In the genomic region with DNA sequence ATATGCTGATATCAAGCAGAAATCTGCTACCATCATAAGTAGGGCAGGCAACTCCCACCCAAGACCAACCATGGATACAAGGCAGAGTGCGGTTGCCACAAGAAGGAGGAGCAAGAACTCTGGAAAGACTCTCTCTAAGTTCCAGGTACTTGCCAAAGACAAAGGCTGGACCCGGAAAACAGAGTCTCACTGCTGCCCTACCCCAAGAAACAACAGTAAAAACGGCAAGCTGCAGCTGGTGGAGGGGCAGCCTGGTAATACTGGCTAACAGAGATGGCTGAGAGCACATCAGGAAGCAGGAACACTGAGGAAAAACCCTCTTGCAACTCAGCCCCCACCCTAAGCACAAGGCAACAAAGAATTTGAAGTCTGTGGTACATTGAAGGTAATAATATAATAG, we compare ENCODE assay signal across 16 cellular contexts. TPM values are rescaled to one million over a fixed set of nuclear protein-coding genes. Genes with fewer than 3 reads are reported as not detected.
A peak's percentile ranks its signal among the peaks of the same experiment; 100 is the strongest.
DNase-seq lines count a peak whose midpoint lies in the region; ATAC-seq and TF ChIP-seq lines count a peak whose summit lies in the region.
"Had no signal": no experiment of that assay in that cellular context is flagged by ENCODE, and none has a peak within 500 bp of the region (broad histone marks: within the 10 kb centered on the region; RNA-seq: fewer than 3 reads in every experiment).

No MANE protein-coding gene starts in this region.

- H3K36me3 ChIP-seq in mucosa of rectum (ENCODE audit: control insufficient read depth in 2 of 2, insufficient read depth in 2 of 2, low read length in 2 of 2): peaks cover 2 to 5% of the 10 kb centered on the region in 2 donors
- peaks cover 0 to 3% (median 0%) of the 10 kb centered on the region in 4 donors for H3K36me3 ChIP-seq in transverse colon

- no peak for ATAC-seq in HG03432 (IDR thresholded peaks at IDR 0.05; ENCODE audit: unreplicated experiment)
- ATAC-seq in HG02938 (IDR thresholded peaks at IDR 0.05; ENCODE audit: unreplicated experiment): no peak

- H3K4me1 ChIP-seq in mucosa of rectum (ENCODE audit: control insufficient read depth in 2 of 2, insufficient read depth in 2 of 2, low read length in 2 of 2) (peaks cover 5 to 19% of the 10 kb centered on the region in 2 donors), transverse colon (peaks cover 0 to 26% (median 14%) of the 10 kb centered on the region in 4 donors)

- H3K27me3 ChIP-seq in mucosa of rectum (ENCODE audit: control insufficient read depth in 2 of 2, insufficient read depth in 2 of 2, low read length in 2 of 2) (no peaks in the 10 kb centered on the region), transverse colon (no peaks in the 10 kb centered on the region)

- H3K27ac ChIP-seq in mucosa of rectum (ENCODE audit: low read depth in 2 of 2, low read length in 2 of 2): peak overlapping the region; percentile 90 to 95
- peak overlapping the region; percentile 73 to 81 (median 80) for H3K27ac ChIP-seq in transverse colon

- H3K9me3 ChIP-seq in mucosa of rectum (ENCODE audit: control insufficient read depth in 2 of 2, low read length in 2 of 2) (no peaks in the 10 kb centered on the region), transverse colon (no peaks in the 10 kb centered on the region)

- DNase-seq in dedifferentiated amniotic fluid mesenchymal stem cell (ENCODE audit: extremely low spot score): peak; percentile 4
- peak; percentile 58 for DNase-seq in transverse colon
- no peak for DNase-seq in DMS53 treated with DMSO at 0.1 percent for 48 hours (lab: John Stamatoyannopoulos, UW; ENCODE audit: unreplicated experiment)
- DNase-seq: C1 segment of cervical spinal cord; Calu3; CD4-positive, alpha-beta memory T cell; COR-L47; DMS53; H7; HCEC 1CT had no signal

- peak overlapping the region; percentile 35 to 82 for H3K9ac ChIP-seq in mucosa of rectum (ENCODE audit: low read depth in 1 of 2, low read length in 2 of 2)

- in situ Hi-C loops in transverse colon (cut with MboI; ENCODE audit: low pct_ligation_motif_present in 1 of 4, low pct_unique_long_range_greater_than_20kb in 1 of 4, low sequenced_read_pairs in 3 of 4): loop anchor here in 1 of 4 donors (25.0 kb wide), 1 partner anchor 88 kb away; the partner anchor contains the start of gene NXPE1

- no peak for TF ChIP-seq POLR2A in transverse colon (IDR thresholded peaks at IDR 0.05)

- peak overlapping the region; percentile 70 to 77 for H3K4me3 ChIP-seq in mucosa of rectum (ENCODE audit: low read length in 2 of 2)
- H3K4me3 ChIP-seq in transverse colon: peak overlapping the region in 3 of 4 donors; percentile 21 to 52 (median 22)

- WGBS in transverse colon (ENCODE audit: low coverage in 1 of 2), 2 donors: 37 to 59% methylated on average over 3 of the region's 3 CpGs

- intact Hi-C loops in transverse colon (cut with DNase I; ENCODE audit: low total_unique reads): no loop called here

- TF ChIP-seq EP300 in transverse colon (IDR thresholded peaks at IDR 0.05; ENCODE audit: low read depth): no peak

- no peak for TF ChIP-seq CTCF in transverse colon (IDR thresholded peaks at IDR 0.05)

RNA-seq across cellular contexts. Expression of gene NXPE2, which starts 27.7 kb away (rescaled TPM):
- total RNA-seq in transverse colon: 10 to 100 TPM; 20.2 to 35.9 (median 28.4) TPM
- total RNA-seq: A172; A673; Calu3; CD4-positive, alpha-beta memory T cell; H1; H7 had no signal

RNA-seq across cellular contexts. Expression of gene NXPE4, which starts 55.1 kb away (rescaled TPM):
- 100 to 1,000 TPM; 184 to 292 (median 263) TPM for total RNA-seq in transverse colon
- total RNA-seq: A172; A673; Calu3; CD4-positive, alpha-beta memory T cell; H1; H7 had no signal
